8 cellular contexts compared by ENCODE assay signal in genomic region chr11:62666259-62666926, GRCh38. TPM values are rescaled to one million over a fixed set of nuclear protein-coding genes. Genes with fewer than 3 reads are reported as not detected.
DNase-seq lines count a peak whose midpoint lies in the region; ATAC-seq, FAIRE-seq and TF ChIP-seq lines count a peak whose summit lies in the region.

No MANE protein-coding gene starts in this region.

- H3K36me3 ChIP-seq in gastrocnemius medialis, result peaks cover 0 to 20% of the 10 kb centered on the region in 2 donors

- H3K4me3 ChIP-seq in fibroblast of mammary gland (ENCODE audit: control insufficient read depth, low read depth, low read length) (peak overlapping the region; percentile 94), gastrocnemius medialis (peak overlapping the region; percentile 68 to 96 (median 79))

- peak overlapping the region; percentile 82 to 97 (median 88) for H3K27ac ChIP-seq in gastrocnemius medialis

- no peaks in the 10 kb centered on the region for H3K27me3 ChIP-seq in gastrocnemius medialis

- peaks cover 40 to 46% of the 10 kb centered on the region in 2 donors for H3K4me1 ChIP-seq in gastrocnemius medialis

- H3K4me3 Mint-ChIP-seq in T-helper 17 cell, result peak overlapping the region; percentile 98

- TF ChIP-seq CTCF in fibroblast of mammary gland (conservative IDR thresholded peaks at IDR 0.05; ENCODE audit: control insufficient read depth, insufficient read depth, low read depth, low read length) (no peak), gastrocnemius medialis (IDR thresholded peaks at IDR 0.05 in 4 of 5, conservative IDR thresholded peaks at IDR 0.05 in 1 of 5) (no peak)

- peaks cover 34% of the 10 kb centered on the region for H3K4me1 Mint-ChIP-seq in T-helper 17 cell

- DNase-seq in GM12892 (ENCODE audit: insufficient read length) (no peak), T-helper 17 cell (no peak), fibroblast of mammary gland (ENCODE audit: low read depth) (no peak), gastrocnemius medialis (no peak), dermis blood vessel endothelial cell (no peak), RCC 7860 (ENCODE audit: low spot score) (no peak)
- DNase-seq in stimulated activated CD4-positive, alpha-beta T cell treated with anti-CD3 and anti-CD28 coated beads, Interleukin-1b, Interleukin-23, amount 100 ng/mL, for 48 hours, result no peak

- in situ Hi-C loops in gastrocnemius medialis (cut with MboI; ENCODE audit: low sequenced_read_pairs in 4 of 4), result no loop called here

- H3K9me3 ChIP-seq in T-helper 17 cell (ENCODE audit: control insufficient read depth, low read length, poor library complexity, severe bottlenecking) (no peaks in the 10 kb centered on the region), gastrocnemius medialis (no peaks in the 10 kb centered on the region)

- intact Hi-C loops in gastrocnemius medialis (cut with DNase I; ENCODE audit: low total_unique reads), result no loop called here

- FAIRE-seq in GM12892 (lab: Jason Lieb, UNC) (no peak), RCC 7860 (lab: Jason Lieb, UNC) (no peak)

- no peaks in the 10 kb centered on the region for H3K36me3 Mint-ChIP-seq in T-helper 17 cell (ENCODE audit: low read depth)

- no peaks in the 10 kb centered on the region for H3K27me3 Mint-ChIP-seq in T-helper 17 cell

- peak overlapping the region; percentile 97 for H3K27ac Mint-ChIP-seq in T-helper 17 cell

- TF ChIP-seq POLR2A in GM12892 (IDR thresholded peaks at IDR 0.05; ENCODE audit: low read depth, low read length), result peak; percentile 37
- no peak for TF ChIP-seq POLR2A in gastrocnemius medialis (IDR thresholded peaks at IDR 0.05)

- ATAC-seq in T-helper 17 cell (no peak), gastrocnemius medialis (no peak), HG02623 (IDR thresholded peaks at IDR 0.05; ENCODE audit: unreplicated experiment) (no peak)

RNA-seq across cellular contexts. Expression of gene CSKMT, which starts 1.3 kb away (rescaled TPM):
- polyA plus RNA-seq in GM12892 (2012; ENCODE audit: missing spikeins), result 21.9 TPM
- 10 to 100 TPM in 1 of 2 donors, 1 to 10 TPM in 1; 8.0 to 15.9 TPM for total RNA-seq in T-helper 17 cell
- total RNA-seq in gastrocnemius medialis, result 1 to 10 TPM; 1.7 to 4.5 (median 2.8) TPM
- total RNA-seq in dermis blood vessel endothelial cell, result 5.2 and 5.8 TPM in 2 replicates

RNA-seq across cellular contexts. Expression of gene C11orf98, which starts 1.4 kb away (rescaled TPM):
- 105 TPM for polyA plus RNA-seq in GM12892 (2012; ENCODE audit: missing spikeins)
- total RNA-seq in T-helper 17 cell (10 to 100 TPM; 20.0 to 21.6 TPM), gastrocnemius medialis (10 to 100 TPM; 36.1 to 44.7 (median 41.3) TPM), dermis blood vessel endothelial cell (27.5 and 28.6 TPM in 2 replicates)

RNA-seq across cellular contexts. Expression of gene UQCC3, which starts 5.1 kb away (rescaled TPM):
- polyA plus RNA-seq in GM12892 (2012; ENCODE audit: missing spikeins), result 3.3 TPM
- 1 to 10 TPM; 2.6 to 3.3 TPM for total RNA-seq in T-helper 17 cell
- 10 to 100 TPM in 2 of 4 donors, 1 to 10 TPM in 2; 6.4 to 11.7 (median 9.0) TPM for total RNA-seq in gastrocnemius medialis
- 5.0 and 6.1 TPM in 2 replicates for total RNA-seq in dermis blood vessel endothelial cell

RNA-seq across cellular contexts. Expression of gene LBHD1, which starts 5.7 kb away (rescaled TPM):
- polyA plus RNA-seq in GM12892 (2012; ENCODE audit: missing spikeins), result 10.4 TPM
- total RNA-seq in T-helper 17 cell (10 to 100 TPM; 12.0 to 14.9 TPM), gastrocnemius medialis (1 to 10 TPM in 2 of 4 donors, under 1 TPM in 2; 0.82 to 2.1 (median 1.1) TPM), dermis blood vessel endothelial cell (2.5 and 3.6 TPM in 2 replicates)

RNA-seq across cellular contexts. Expression of gene UBXN1, which starts 12.5 kb away (rescaled TPM):
- 101 TPM for polyA plus RNA-seq in GM12892 (2012; ENCODE audit: missing spikeins)
- 100 to 1,000 TPM; 195 to 203 TPM for total RNA-seq in T-helper 17 cell
- total RNA-seq in gastrocnemius medialis, result 100 to 1,000 TPM; 216 to 450 (median 265) TPM
- 126 and 217 TPM in 2 replicates for total RNA-seq in dermis blood vessel endothelial cell
